In the genomic region with DNA sequence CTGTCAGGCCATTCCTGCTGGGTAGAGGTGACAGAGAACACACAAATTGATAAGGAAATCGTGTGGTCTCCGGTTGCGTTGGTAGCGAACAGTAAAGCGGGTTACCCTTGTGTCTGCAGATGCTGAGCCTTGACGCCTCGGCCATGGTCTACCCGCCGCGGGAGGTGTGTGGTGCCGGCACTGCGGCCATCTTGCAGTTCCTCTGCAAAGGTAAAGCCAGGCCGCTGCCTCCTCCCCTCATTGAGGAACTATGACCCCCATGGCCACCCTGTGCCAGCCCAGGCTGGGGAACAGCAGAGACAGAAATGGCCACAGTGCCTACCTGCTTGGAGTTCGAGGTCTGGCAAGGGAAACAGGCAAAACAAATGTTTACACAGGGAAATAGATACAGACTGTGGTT, we compare ENCODE assay signal across 15 cellular contexts. TPM values are rescaled to one million over a fixed set of nuclear protein-coding genes. Genes with fewer than 3 reads are reported as not detected.
A peak's percentile ranks its signal among the peaks of the same experiment; 100 is the strongest.
DNase-seq lines count a peak whose midpoint lies in the region; ATAC-seq and TF ChIP-seq lines count a peak whose summit lies in the region.
"Had no signal": no experiment of that assay in that cellular context is flagged by ENCODE, and none has a peak within 500 bp of the region (broad histone marks: within the 10 kb centered on the region; RNA-seq: fewer than 3 reads in every experiment).

No MANE protein-coding gene starts in this region.

- H3K14ac ChIP-seq in IMR-90 (replicated peaks; ENCODE audit: low read depth, low read length), result no peak overlapping the region

- no peak overlapping the region for H3K4me2 ChIP-seq in IMR-90 (ENCODE audit: low read depth, low read length)

- H3K23ac ChIP-seq in IMR-90 (ENCODE audit: low read depth, low read length), result no peak overlapping the region

- no peak for ATAC-seq in IMR-90 (ENCODE audit: low read depth)
- no peak for ATAC-seq in stimulated activated effector memory CD8-positive, alpha-beta T cell treated with anti-CD3 and anti-CD28 coated beads, Interleukin-12 subunit alpha, Interleukin-12 subunit beta, amount 100 ng/mL, for 72 hours

- CTCF ChIA-PET in Caco-2 (lab: Charles Lee) (no interaction called here), IMR-90 (lab: Yijun Ruan, JAX) (no interaction called here), RWPE1 (lab: Yijun Ruan, JAX) (interaction anchor here (1.1 kb wide), 1 partner anchor 527 kb away, joined by 4 read pairs; no protein-coding TSS in a partner anchor)

- H3K27me3 Mint-ChIP-seq in Caco-2 (ENCODE audit: insufficient read depth, unreplicated experiment) (no peaks in the 10 kb centered on the region), nephron progenitor cell (ENCODE audit: low read depth, poor library complexity) (peaks cover 2% of the 10 kb centered on the region)
- H3K27me3 Mint-ChIP-seq: CD4-positive, alpha-beta memory T cell had no signal

- H2AK5ac ChIP-seq in IMR-90 (ENCODE audit: low read depth, low read length), result no peak overlapping the region

- BruUV-seq in Caco-2 (replicated peaks; lab: Mats Ljungman, UMichigan) (no TSS peak), IMR-90 (replicated peaks; lab: Mats Ljungman, UMichigan) (no TSS peak)

- H3K27ac ChIP-seq in IMR-90 (ENCODE audit: insufficient read depth, low read length), result no peak overlapping the region
- peak overlapping the region; percentile 0; the same call in 1 of the 2 replicates for H3K27ac ChIP-seq in RWPE1

- peak overlapping the region; percentile 14 for H2AFZ ChIP-seq in IMR-90 (replicated peaks; ENCODE audit: low read length, poor library complexity)

- H3K36me3 ChIP-seq in Caco-2 (ENCODE audit: control insufficient read depth, insufficient read depth, low read length), result no peaks in the 10 kb centered on the region; the same call in 1 of the 2 replicates
- peaks cover 28% of the 10 kb centered on the region for H3K36me3 ChIP-seq in IMR-90 (ENCODE audit: control insufficient read depth, insufficient read depth, low read length)

- H3K4me3 Mint-ChIP-seq in Caco-2 (ENCODE audit: unreplicated experiment) (no peak overlapping the region), nephron progenitor cell (no peak overlapping the region)
- no peak overlapping the region for H3K4me3 Mint-ChIP-seq in stimulated activated effector memory CD8-positive, alpha-beta T cell treated with anti-CD3 and anti-CD28 coated beads, Interleukin-12 subunit alpha, Interleukin-12 subunit beta, amount 100 ng/mL, for 72 hours
- H3K4me3 Mint-ChIP-seq: CD4-positive, alpha-beta memory T cell; HFFc6 had no signal

- peak overlapping the region; percentile 42 for H2AK9ac ChIP-seq in IMR-90 (replicated peaks; ENCODE audit: low read depth, low read length, poor library complexity)

- H3K56ac ChIP-seq in IMR-90 (ENCODE audit: extremely low read depth, insufficient read depth, low read length), result no peak overlapping the region

- no peak for TF ChIP-seq POLR2A in IMR-90 (IDR thresholded peaks at IDR 0.05; ENCODE audit: low read depth, low read length)

- H4K91ac ChIP-seq in IMR-90 (ENCODE audit: insufficient read depth, low read depth, low read length), result no peak overlapping the region

- TF ChIP-seq CTCF in Caco-2 (IDR thresholded peaks at IDR 0.05; ENCODE audit: insufficient read depth in 1 of 2, low read depth in 1 of 2, low read length in 1 of 2, severe bottlenecking in 1 of 2, unreplicated experiment in 1 of 2) (no peak), IMR-90 (conservative IDR thresholded peaks at IDR 0.05; ENCODE audit: low read depth, low read length) (no peak), RWPE1 (conservative IDR thresholded peaks at IDR 0.05; ENCODE audit: low read depth) (no peak), nephron progenitor cell (IDR thresholded peaks at IDR 0.05) (no peak)

- no peak overlapping the region for H4K5ac ChIP-seq in IMR-90 (ENCODE audit: low read depth, low read length)

- H3K4me3 ChIP-seq in Caco-2 (ENCODE audit: low read depth, low read length) (no peak overlapping the region), IMR-90 (ENCODE audit: insufficient read depth, low read depth, low read length) (no peak overlapping the region)
- H3K4me3 ChIP-seq: HAP-1 had no signal

- H2BK15ac ChIP-seq in IMR-90 (ENCODE audit: low read depth, low read length), result no peak overlapping the region

- no peak overlapping the region for H4K8ac ChIP-seq in IMR-90 (ENCODE audit: low read depth in 2 of 2, low read length in 2 of 2)

- intact Hi-C loops in Caco-2 (cut with micrococcal nuclease; ENCODE audit: unreplicated experiment), result no loop called here
- intact Hi-C loops in IMR-90 (cut with micrococcal nuclease), result no loop called here

- H3K4me1 Mint-ChIP-seq in Caco-2 (ENCODE audit: low read depth, unreplicated experiment) (peaks cover 22% of the 10 kb centered on the region), nephron progenitor cell (peaks cover 16% of the 10 kb centered on the region)
- no peaks in the 10 kb centered on the region for H3K4me1 Mint-ChIP-seq in stimulated activated effector memory CD8-positive, alpha-beta T cell treated with anti-CD3 and anti-CD28 coated beads, Interleukin-12 subunit alpha, Interleukin-12 subunit beta, amount 100 ng/mL, for 72 hours
- H3K4me1 Mint-ChIP-seq: CD4-positive, alpha-beta memory T cell had no signal

- H3K9me3 Mint-ChIP-seq in Caco-2 (ENCODE audit: unreplicated experiment) (no peaks in the 10 kb centered on the region), nephron progenitor cell (no peaks in the 10 kb centered on the region)
- no peaks in the 10 kb centered on the region for H3K9me3 Mint-ChIP-seq in stimulated activated effector memory CD8-positive, alpha-beta T cell treated with anti-CD3 and anti-CD28 coated beads, Interleukin-12 subunit alpha, Interleukin-12 subunit beta, amount 100 ng/mL, for 72 hours
- H3K9me3 Mint-ChIP-seq: CD4-positive, alpha-beta memory T cell; HFFc6 had no signal

- H3K4ac ChIP-seq in IMR-90 (ENCODE audit: low read depth, low read length), result no peak overlapping the region

- no peak overlapping the region for H3K18ac ChIP-seq in IMR-90 (ENCODE audit: low read depth, low read length)

- no peak overlapping the region for H2BK20ac ChIP-seq in IMR-90 (ENCODE audit: low read depth, low read length)

- in situ Hi-C loops in IMR-90 (cut with MboI; ENCODE audit: low sequenced_read_pairs), result no loop called here

- POLR2A ChIA-PET in Caco-2 (lab: Charles Lee), result no interaction called here
- POLR2A ChIA-PET in IMR-90 (lab: Charles Lee; ENCODE audit: unreplicated experiment), result no interaction called here
- POLR2A ChIA-PET in RWPE1 (lab: Yijun Ruan, JAX; ENCODE audit: low non-redundant PET), result interaction anchor here (0.6 kb wide), 1 partner anchor 35 kb away, joined by 5 read pairs; no protein-coding TSS in a partner anchor

- DNase-seq in Caco-2 (no peak), IMR-90 (no peak), RWPE1 (ENCODE audit: low spot score) (no peak), nephron progenitor cell (no peak)
- DNase-seq in stimulated activated effector memory CD8-positive, alpha-beta T cell treated with anti-CD3 and anti-CD28 coated beads, Interleukin-12 subunit alpha, Interleukin-12 subunit beta, amount 100 ng/mL, for 72 hours (ENCODE audit: low spot score in 2 of 2), result no peak
- no peak for DNase-seq in activated CD8-positive, alpha-beta memory T cell treated with anti-CD3 and anti-CD28 coated beads, Interleukin-2, amount 50 U/mL, for 4 hours
- DNase-seq in activated CD4-positive, alpha-beta T cell treated with anti-CD3 and anti-CD28 coated beads, Interleukin-2, amount 50 U/mL, for 1 hour, result no peak
- DNase-seq: C1 segment of cervical spinal cord; CD4-positive, alpha-beta memory T cell; COR-L47; DMS153; DND-41; GOT3; HFFc6 had no signal

- H3K9me1 ChIP-seq in IMR-90 (ENCODE audit: insufficient read depth, low read length), result no peaks in the 10 kb centered on the region; the same call in 1 of the 2 replicates

- H3K27me3 ChIP-seq in Caco-2 (replicated peaks; ENCODE audit: control insufficient read depth, insufficient read depth, low read length), result no peaks in the 10 kb centered on the region
- no peaks in the 10 kb centered on the region for H3K27me3 ChIP-seq in IMR-90 (ENCODE audit: control insufficient read depth, insufficient read depth, low read length)

- H2BK120ac ChIP-seq in IMR-90 (ENCODE audit: low read depth, low read length), result no peak overlapping the region

- peaks cover 13% of the 10 kb centered on the region for H3K36me3 Mint-ChIP-seq in Caco-2 (ENCODE audit: insufficient read depth, unreplicated experiment)
- peaks cover 54% of the 10 kb centered on the region for H3K36me3 Mint-ChIP-seq in stimulated activated effector memory CD8-positive, alpha-beta T cell treated with anti-CD3 and anti-CD28 coated beads, Interleukin-12 subunit alpha, Interleukin-12 subunit beta, amount 100 ng/mL, for 72 hours
- peaks cover 36% of the 10 kb centered on the region for H3K36me3 Mint-ChIP-seq in nephron progenitor cell (ENCODE audit: low read depth)

- no peaks in the 10 kb centered on the region for H4K20me1 ChIP-seq in IMR-90 (ENCODE audit: insufficient read depth, low read length)

- no peaks in the 10 kb centered on the region; a peak in 1 of 4 replicates for H3K79me1 ChIP-seq in IMR-90 (ENCODE audit: low read depth in 1 of 2, low read length in 2 of 2)

- no peak for TF ChIP-seq RAD21 in IMR-90 (IDR thresholded peaks at IDR 0.05; ENCODE audit: low read length)

- H3K4me1 ChIP-seq in Caco-2, result peaks cover 20% of the 10 kb centered on the region
- H3K4me1 ChIP-seq in IMR-90 (ENCODE audit: control insufficient read depth, insufficient read depth, low read length), result peaks cover 6% of the 10 kb centered on the region

- H2BK5ac ChIP-seq in IMR-90 (ENCODE audit: low read depth, low read length, poor library complexity, severe bottlenecking), result no peak overlapping the region

- no peak overlapping the region for H3K9ac ChIP-seq in IMR-90 (ENCODE audit: low read depth, low read length)

- WGBS in IMR-90 (ENCODE audit: extremely low coverage in 2 of 2, insufficient read length in 1 of 2), 2 experiments, result 94% methylated on average over 11 of the region's 14 CpGs; no CpG with 5 or more reads in 1 of the 2 experiments

- H3K27ac Mint-ChIP-seq in Caco-2 (ENCODE audit: unreplicated experiment) (peak overlapping the region; percentile 73), nephron progenitor cell (no peak overlapping the region)
- H3K27ac Mint-ChIP-seq in stimulated activated effector memory CD8-positive, alpha-beta T cell treated with anti-CD3 and anti-CD28 coated beads, Interleukin-12 subunit alpha, Interleukin-12 subunit beta, amount 100 ng/mL, for 72 hours, result peak overlapping the region; percentile 38
- H3K27ac Mint-ChIP-seq: HFFc6 had no signal

- dilution Hi-C loops in IMR-90 (cut with HindIII; ENCODE audit: low sequenced_read_pairs, unreplicated experiment), result no loop called here

- H3K9me3 ChIP-seq in Caco-2 (no peaks in the 10 kb centered on the region), IMR-90 (ENCODE audit: control insufficient read depth, insufficient read depth, low read length) (no peaks in the 10 kb centered on the region)
- H3K9me3 ChIP-seq: HAP-1 had no signal

RNA-seq across cellular contexts. Expression of gene LRSAM1, which starts 16.3 kb away (rescaled TPM):
- total RNA-seq in Caco-2 (2022) (25.8 and 26.2 TPM in 2 replicates), IMR-90 (2012; rRNA removed) (3.0 and 3.3 TPM in 2 replicates)
- polyA plus RNA-seq in IMR-90 (2012; rRNA removed), result 8.0 and 9.3 TPM in 2 replicates
- polyA plus RNA-seq in IMR-90 (2012; cell fraction: cytosol; rRNA removed), result 8.0 and 10.1 TPM in 2 replicates
- polyA plus RNA-seq in IMR-90 (2012; cell fraction: nucleus; rRNA removed; ENCODE audit: low replicate concordance), result 29.5 and 53.3 TPM in 2 replicates

RNA-seq across cellular contexts. Expression of gene RPL12, which starts 16.4 kb away (rescaled TPM):
- total RNA-seq in Caco-2 (2022) (1,592 and 1,641 TPM in 2 replicates), IMR-90 (2012; rRNA removed) (1,864 and 2,290 TPM in 2 replicates)
- polyA plus RNA-seq in IMR-90 (2012; rRNA removed), result 2,087 and 2,379 TPM in 2 replicates
- 1,664 and 3,657 TPM in 2 replicates for polyA plus RNA-seq in IMR-90 (2012; cell fraction: cytosol; rRNA removed)
- 762 and 905 TPM in 2 replicates for polyA plus RNA-seq in IMR-90 (2012; cell fraction: nucleus; rRNA removed; ENCODE audit: low replicate concordance)

RNA-seq across cellular contexts. Expression of gene ZNF79, which starts 43.4 kb away (rescaled TPM):
- total RNA-seq in Caco-2 (2022), result 9.2 and 9.3 TPM in 2 replicates
- total RNA-seq in IMR-90 (2012; rRNA removed), result 13.9 and 15.4 TPM in 2 replicates
- polyA plus RNA-seq in IMR-90 (2012; rRNA removed), result 5.3 and 5.6 TPM in 2 replicates
- polyA plus RNA-seq in IMR-90 (2012; cell fraction: cytosol; rRNA removed), result 2.4 and 4.0 TPM in 2 replicates
- polyA plus RNA-seq in IMR-90 (2012; cell fraction: nucleus; rRNA removed; ENCODE audit: low replicate concordance), result 9.5 and 14.4 TPM in 2 replicates
